ENCODE assay signal across 8 cellular contexts in the genomic region with DNA sequence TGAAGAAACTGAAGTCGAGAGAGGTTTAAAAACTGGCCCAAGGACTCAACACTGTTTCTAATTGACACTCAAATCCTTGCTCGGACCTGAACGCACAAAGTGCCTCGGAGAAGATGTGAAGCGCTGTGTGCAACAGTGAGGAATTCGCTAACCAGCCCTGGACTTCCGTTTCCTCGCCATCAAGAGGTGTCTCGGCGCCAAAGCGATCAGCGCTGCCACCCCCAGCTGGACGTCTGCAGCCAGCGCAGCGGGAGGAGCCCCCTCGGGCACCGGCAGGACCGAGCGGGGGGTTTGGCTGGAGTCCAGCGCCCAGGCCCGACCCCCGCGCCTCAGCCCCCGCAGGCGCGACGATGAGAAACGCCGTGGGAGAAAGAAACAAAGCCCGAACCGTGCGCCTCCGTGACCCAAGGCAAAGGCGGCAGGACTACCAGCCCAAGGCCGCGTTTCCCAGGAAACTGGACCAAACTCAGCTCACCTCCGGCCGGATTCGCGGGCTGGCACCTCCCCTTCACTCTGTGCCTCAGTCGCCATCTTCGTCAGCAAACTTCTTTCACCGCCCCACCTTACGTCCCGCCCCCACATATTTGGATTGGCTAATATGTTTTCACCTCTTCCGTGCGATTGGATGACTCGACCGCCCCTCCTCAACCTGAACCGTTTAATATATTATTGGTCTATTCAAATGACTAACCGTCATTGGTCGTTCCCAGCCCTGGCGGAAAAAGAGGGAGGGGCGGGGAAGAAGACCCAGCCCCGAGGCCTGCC. TPM values are rescaled to one million over a fixed set of nuclear protein-coding genes. Genes with fewer than 3 reads are reported as not detected.
DNase-seq lines count a peak whose midpoint lies in the region; ATAC-seq and TF ChIP-seq lines count a peak whose summit lies in the region.

TSS of gene ARHGAP19 (minus strand) at position 541 of the 765 bp plus-strand sequence. CDS start at position 531, 10 bp downstream.

- peak within 1 kb of the TSS; percentile 58 to 79 for H3K4me3 ChIP-seq in DND-41 (ENCODE audit: low read depth in 1 of 2, low read length in 2 of 2)
- no peak within 1 kb of the TSS for H3K4me3 ChIP-seq in KMS-11 (IDR thresholded peaks at IDR 0.05; ENCODE audit: insufficient read depth, low read depth, low read length)
- peak within 1 kb of the TSS; percentile 84 to 98 (median 92) for H3K4me3 ChIP-seq in Peyer's patch
- peak within 1 kb of the TSS; percentile 89 to 93 for H3K4me3 ChIP-seq in muscle layer of colon (ENCODE audit: low read depth in 1 of 2, low read length in 2 of 2)

- TF ChIP-seq POLR2A in Peyer's patch (IDR thresholded peaks at IDR 0.05): peak; percentile 63 to 86

- H4K20me1 ChIP-seq in DND-41 (ENCODE audit: insufficient read depth, low read length) (no peaks in the 10 kb centered on the region), KMS-11 (ENCODE audit: insufficient read depth) (no peaks in the 10 kb centered on the region)

- H3K36me3 ChIP-seq in DND-41 (ENCODE audit: insufficient read depth, low read length) (peaks cover 10% of the 10 kb centered on the region), KMS-11 (ENCODE audit: insufficient read depth) (no peaks in the 10 kb centered on the region), Peyer's patch (peaks cover 0 to 4% (median 0%) of the 10 kb centered on the region in 3 donors), muscle layer of colon (ENCODE audit: insufficient read depth, low read length) (no peaks in the 10 kb centered on the region)

- ATAC-seq in DND-41 (ENCODE audit: insufficient read depth, low read depth): peak; percentile 98
- ATAC-seq in GM21737 (IDR thresholded peaks at IDR 0.05; ENCODE audit: unreplicated experiment): peak; percentile 94
- peak; percentile 100 for ATAC-seq in esophagus mucosa

- H3K27ac ChIP-seq in DND-41 (ENCODE audit: low read length) (peak within 1 kb of the TSS; percentile 83), KMS-11 (peak within 1 kb of the TSS; percentile 83), Peyer's patch (peak within 1 kb of the TSS; percentile 95 to 97 (median 96)), muscle layer of colon (ENCODE audit: low read depth, low read length) (peak within 1 kb of the TSS; percentile 98)

- H3K79me2 ChIP-seq in DND-41 (ENCODE audit: insufficient read depth, low read length) (peaks cover 47% of the 10 kb centered on the region), KMS-11 (ENCODE audit: insufficient read depth, low read depth) (peaks cover 23% of the 10 kb centered on the region)

- no peaks in the 10 kb centered on the region for H3K9me3 ChIP-seq in DND-41 (ENCODE audit: insufficient read depth, low read length, severe bottlenecking)
- no peaks in the 10 kb centered on the region for H3K9me3 ChIP-seq in Peyer's patch
- H3K9me3 ChIP-seq in muscle layer of colon (ENCODE audit: low read length): no peaks in the 10 kb centered on the region

- H3K9ac ChIP-seq in DND-41 (ENCODE audit: low read depth, low read length) (peak within 1 kb of the TSS; percentile 90), KMS-11 (peak within 1 kb of the TSS; percentile 78), muscle layer of colon (ENCODE audit: low read length) (peak within 1 kb of the TSS; percentile 42)

- H3K4me2 ChIP-seq in DND-41 (ENCODE audit: insufficient read depth, low read length) (peak within 1 kb of the TSS; percentile 76), KMS-11 (peak within 1 kb of the TSS; percentile 39)

- peak; percentile 97 for DNase-seq in DND-41
- DNase-seq in Peyer's patch: peak; percentile 91 to 98 (median 92)
- peak; percentile 93 for DNase-seq in activated T-cell treated with anti-CD3 and anti-CD28 coated beads, Interleukin-2, amount 50 U/mL, for 48 hours
- peak; percentile 83 for DNase-seq in stimulated activated CD8-positive, alpha-beta memory T cell treated with anti-CD3 and anti-CD28 coated beads, Interleukin-7, amount 100 ng/mL, for 24 hours (ENCODE audit: low read depth)

- TF ChIP-seq CTCF in DND-41 (IDR thresholded peaks at IDR 0.05; ENCODE audit: borderline replicate concordance, extremely low read depth, low read length, poor library complexity, severe bottlenecking): no peak
- no peak for TF ChIP-seq CTCF in KMS-11 (conservative IDR thresholded peaks at IDR 0.05; ENCODE audit: low read depth, low read length)
- TF ChIP-seq CTCF in Peyer's patch (IDR thresholded peaks at IDR 0.05): peak in 2 of 6 experiments; percentile 24 to 35

- H2AFZ ChIP-seq in DND-41 (ENCODE audit: low read depth, low read length): peak within 1 kb of the TSS; percentile 88
- H2AFZ ChIP-seq in KMS-11 (ENCODE audit: low read depth): peak within 1 kb of the TSS; percentile 81

- peaks cover 25% of the 10 kb centered on the region for H3K4me1 ChIP-seq in DND-41 (ENCODE audit: insufficient read depth, low read length)
- peaks cover 13% of the 10 kb centered on the region for H3K4me1 ChIP-seq in KMS-11 (ENCODE audit: low read depth, poor library complexity, severe bottlenecking)
- peaks cover 0 to 10% (median 5%) of the 10 kb centered on the region in 4 donors for H3K4me1 ChIP-seq in Peyer's patch
- H3K4me1 ChIP-seq in muscle layer of colon (ENCODE audit: insufficient read depth, low read length): peaks cover 7% of the 10 kb centered on the region

- H3K27me3 ChIP-seq in DND-41 (ENCODE audit: insufficient read depth, low read length, poor library complexity) (no peaks in the 10 kb centered on the region), KMS-11 (ENCODE audit: insufficient read depth, low read depth) (no peaks in the 10 kb centered on the region), Peyer's patch (no peaks in the 10 kb centered on the region), muscle layer of colon (ENCODE audit: control insufficient read depth in 1 of 2, insufficient read depth in 2 of 2, low read length in 2 of 2) (no peaks in the 10 kb centered on the region)

RNA-seq across cellular contexts. Expression of gene ARHGAP19, which starts in this region (rescaled TPM):
- 10 to 100 TPM in 1 of 4 donors, 1 to 10 TPM in 3; 4.9 to 28.9 (median 7.3) TPM for total RNA-seq in Peyer's patch
- 10.1 TPM for total RNA-seq in esophagus mucosa
